Comparison of ENCODE assay signal across 8 cellular contexts in genomic region chr2:237904806-237905599, GRCh38. TPM values are rescaled to one million over a fixed set of nuclear protein-coding genes. Genes with fewer than 3 reads are reported as not detected.
DNase-seq lines count a peak whose midpoint lies in the region; TF ChIP-seq lines count a peak whose summit lies in the region.

No MANE protein-coding gene starts in this region.

- no peaks in the 10 kb centered on the region for H3K36me3 Mint-ChIP-seq in endodermal cell (ENCODE audit: low read depth)
- no peaks in the 10 kb centered on the region for H3K36me3 Mint-ChIP-seq in endothelial cell (ENCODE audit: low read depth, unreplicated experiment)

- H3K9me3 ChIP-seq in OCI-LY7 (ENCODE audit: low read length), result no peaks in the 10 kb centered on the region
- no peaks in the 10 kb centered on the region for H3K9me3 ChIP-seq in endodermal cell (ENCODE audit: control insufficient read depth, low read length)
- no peaks in the 10 kb centered on the region for H3K9me3 ChIP-seq in parathyroid adenoma (ENCODE audit: control insufficient read depth, low read length)

- no peak overlapping the region for H3K4me3 Mint-ChIP-seq in endodermal cell
- no peak overlapping the region for H3K4me3 Mint-ChIP-seq in endothelial cell (ENCODE audit: unreplicated experiment)

- no peaks in the 10 kb centered on the region for H4K20me1 ChIP-seq in OCI-LY7 (ENCODE audit: insufficient read depth, low read length)

- POLR2A ChIA-PET in OCI-LY7 (lab: Charles Lee), result interaction anchor here (0.7 kb wide), 1 partner anchor 50 kb away, joined by 3 read pairs; no protein-coding TSS in a partner anchor

- H3K27ac Mint-ChIP-seq in endodermal cell, result no peak overlapping the region
- H3K27ac Mint-ChIP-seq in endothelial cell (ENCODE audit: unreplicated experiment), result no peak overlapping the region

- TF ChIP-seq CTCF in OCI-LY7 (conservative IDR thresholded peaks at IDR 0.05; ENCODE audit: low read length) (no peak), endodermal cell (conservative IDR thresholded peaks at IDR 0.05) (no peak), parathyroid adenoma (IDR thresholded peaks at IDR 0.05) (no peak), endothelial cell (IDR thresholded peaks at IDR 0.05; ENCODE audit: unreplicated experiment) (no peak)

- no peaks in the 10 kb centered on the region for H3K9me2 ChIP-seq in OCI-LY7 (ENCODE audit: insufficient read depth, low read length)

- no peaks in the 10 kb centered on the region for H3K27me3 Mint-ChIP-seq in endodermal cell (ENCODE audit: insufficient read depth)
- peaks cover 2% of the 10 kb centered on the region for H3K27me3 Mint-ChIP-seq in endothelial cell (ENCODE audit: unreplicated experiment)

- no peak overlapping the region; the same call in 1 of the 2 replicates for H2AFZ ChIP-seq in OCI-LY7 (ENCODE audit: low read length)
- peak overlapping the region; percentile 74 for H2AFZ ChIP-seq in parathyroid adenoma

- H3K36me3 ChIP-seq in OCI-LY7 (ENCODE audit: insufficient read depth, low read length) (no peaks in the 10 kb centered on the region), endodermal cell (ENCODE audit: control insufficient read depth, insufficient read depth, low read length) (no peaks in the 10 kb centered on the region), parathyroid adenoma (ENCODE audit: control insufficient read depth, insufficient read depth, low read length) (no peaks in the 10 kb centered on the region)

- no peaks in the 10 kb centered on the region for H3K4me1 Mint-ChIP-seq in endodermal cell
- peaks cover 5% of the 10 kb centered on the region for H3K4me1 Mint-ChIP-seq in endothelial cell (ENCODE audit: unreplicated experiment)

- H3K4me1 ChIP-seq in OCI-LY7 (ENCODE audit: insufficient read depth, low read length, poor library complexity, severe bottlenecking) (peaks cover 16% of the 10 kb centered on the region), endodermal cell (ENCODE audit: control insufficient read depth, insufficient read depth, low read length) (no peaks in the 10 kb centered on the region), parathyroid adenoma (no peaks in the 10 kb centered on the region)

- DNase-seq in Daoy (ENCODE audit: low read depth), result peak; percentile 52
- peak; percentile 20 for DNase-seq in OCI-LY7 (ENCODE audit: low spot score)
- peak; percentile 17 for DNase-seq in endodermal cell
- DNase-seq in SIG-M5 (lab: John Stamatoyannopoulos, UW), result no peak
- no peak for DNase-seq in endothelial cell (ENCODE audit: low spot score)
- DNase-seq in SW 1271 (lab: John Stamatoyannopoulos, UW), result no peak
- no peak for DNase-seq in iPS-NIHi7 (ENCODE audit: extremely low spot score)

- H3K4me2 ChIP-seq in OCI-LY7 (ENCODE audit: low read length) (no peak overlapping the region; the same call in 1 of the 2 replicates), parathyroid adenoma (ENCODE audit: low read length) (no peak overlapping the region)

- intact Hi-C loops in OCI-LY7 (cut with micrococcal nuclease; ENCODE audit: unreplicated experiment), result no loop called here

- BruUV-seq in OCI-LY7 (replicated peaks; lab: Mats Ljungman, UMichigan), result no TSS peak

- H3K9ac ChIP-seq in endodermal cell (ENCODE audit: extremely low read depth, low read length, poor library complexity, severe bottlenecking) (no peak overlapping the region), parathyroid adenoma (no peak overlapping the region)

- 89 to 92% methylated on average over 13 to 16 of the region's 16 CpGs for WGBS in endodermal cell (ENCODE audit: insufficient coverage in 1 of 2, insufficient read length in 1 of 2), 2 experiments

- H3K27ac ChIP-seq in OCI-LY7 (ENCODE audit: low read depth, low read length, poor library complexity, severe bottlenecking), result no peak overlapping the region
- no peak overlapping the region for H3K27ac ChIP-seq in endodermal cell (ENCODE audit: low read depth, low read length)
- H3K27ac ChIP-seq in parathyroid adenoma, result peak overlapping the region; percentile 15

- H3K9me3 Mint-ChIP-seq in endodermal cell, result peaks cover 8% of the 10 kb centered on the region
- H3K9me3 Mint-ChIP-seq in endothelial cell (ENCODE audit: unreplicated experiment), result no peaks in the 10 kb centered on the region

- CTCF ChIA-PET in OCI-LY7 (lab: Charles Lee; ENCODE audit: unreplicated experiment), result no interaction called here

- H3K4me3 ChIP-seq in OCI-LY7 (ENCODE audit: low read depth, low read length, poor library complexity, severe bottlenecking), result no peak overlapping the region
- H3K4me3 ChIP-seq in endodermal cell (ENCODE audit: low read length), result no peak overlapping the region
- H3K4me3 ChIP-seq in parathyroid adenoma (ENCODE audit: low read depth, low read length), result no peak overlapping the region

- no peaks in the 10 kb centered on the region for H3K79me2 ChIP-seq in OCI-LY7 (ENCODE audit: insufficient read depth, low read depth, low read length)
- H3K79me2 ChIP-seq in parathyroid adenoma, result no peaks in the 10 kb centered on the region

- no peaks in the 10 kb centered on the region for H3K27me3 ChIP-seq in endodermal cell (ENCODE audit: control insufficient read depth, insufficient read depth, low read length, poor library complexity, severe bottlenecking)
- H3K27me3 ChIP-seq in parathyroid adenoma (ENCODE audit: control insufficient read depth, insufficient read depth, low read length), result no peaks in the 10 kb centered on the region

RNA-seq across cellular contexts. Expression of gene RAMP1, which starts 45.6 kb away (rescaled TPM):
- 12.9 and 13.4 TPM in 2 replicates for total RNA-seq in Daoy (2014; rRNA removed; shearing (Covaris generic))
- total RNA-seq in OCI-LY7 (2014; rRNA removed; shearing (Covaris generic)), result not detected in 2 replicates
- total RNA-seq in OCI-LY7 (2022) (0.42 TPM in 1 of 2 replicates, not detected in the other), endodermal cell (1 to 10 TPM in 1 of 2 donors, under 1 TPM in 1; 0.40 to 1.6 TPM), endothelial cell (ENCODE audit: unreplicated experiment) (2.2 TPM)
- polyA plus RNA-seq in endodermal cell (2013, experiment 1 of 2), result 1.2 TPM
- 0.83 TPM for polyA plus RNA-seq in endodermal cell (2013, experiment 2 of 2)

Comparison
In these comparisons a context has a peak if more than half of its experiments do, and no peak if none do; other contexts are left out.
1. DNase-seq: peak in Daoy (single experiment), OCI-LY7 (single experiment) and endodermal cell (single experiment); none in SIG-M5 (single experiment), endothelial cell (single experiment), SW 1271 (0 of 2) and iPS-NIHi7 (single experiment).